Comparison of ENCODE assay signal across 10 cellular contexts in genomic region chr14:61703342-61704129, GRCh38. TPM values are rescaled to one million over a fixed set of nuclear protein-coding genes. Genes with fewer than 3 reads are reported as not detected.
DNase-seq lines count a peak whose midpoint lies in the region; ATAC-seq and TF ChIP-seq lines count a peak whose summit lies in the region.
"Had no signal": no experiment of that assay in that cellular context is flagged by ENCODE, and none has a peak within 500 bp of the region (broad histone marks: within the 10 kb centered on the region; RNA-seq: fewer than 3 reads in every experiment).

No MANE protein-coding gene starts in this region.

- no peak overlapping the region for H3K9ac ChIP-seq in SU-DHL-6 (ENCODE audit: low read length)

- peak overlapping the region; percentile 3 for H3K4me2 ChIP-seq in SU-DHL-6 (ENCODE audit: low read depth, low read length, poor library complexity, severe bottlenecking)

- peaks cover 80% of the 10 kb centered on the region for H3K4me1 Mint-ChIP-seq in CD8-positive, alpha-beta T cell (ENCODE audit: low read depth)

- H3K27ac Mint-ChIP-seq in CD8-positive, alpha-beta T cell: no peak overlapping the region

- no peak for DNase-seq in CD8-positive, alpha-beta T cell
- DNase-seq in kidney epithelial cell (ENCODE audit: low read depth) (no peak), SW 1271 (lab: John Stamatoyannopoulos, UW) (no peak)
- DNase-seq: NCI-H146; stimulated activated CD4-positive, alpha-beta T cell treated with anti-CD3 and anti-CD28 coated beads, Interleukin-12 subunit alpha, Interleukin-12 subunit beta, amount 100 ng/mL, for 4 hours had no signal

- intact Hi-C loops in CD8-positive, alpha-beta T cell (cut with DNase I, micrococcal nuclease): no loop called here

- CTCF ChIA-PET in CD8-positive, alpha-beta T cell (lab: Charles Lee): interaction anchor here (0.9 kb wide), 1 partner anchor 241 kb away, joined by 3 read pairs; no protein-coding TSS in a partner anchor

- peaks cover 53% of the 10 kb centered on the region for H3K4me1 ChIP-seq in CD8-positive, alpha-beta T cell (ENCODE audit: insufficient read depth, low read length)

- TF ChIP-seq CTCF in CD8-positive, alpha-beta T cell (IDR thresholded peaks at IDR 0.05): no peak
- TF ChIP-seq CTCF in SU-DHL-6 (IDR thresholded peaks at IDR 0.05; ENCODE audit: insufficient read depth, low read length, poor library complexity, severe bottlenecking) (no peak), kidney epithelial cell (IDR thresholded peaks at IDR 0.05; ENCODE audit: insufficient read depth, low read length, poor library complexity, severe bottlenecking) (no peak)

- H2AFZ ChIP-seq in SU-DHL-6 (ENCODE audit: low read depth, low read length, severe bottlenecking): no peak overlapping the region

- H3K36me3 ChIP-seq in CD8-positive, alpha-beta T cell (ENCODE audit: insufficient read depth, low read length): no peaks in the 10 kb centered on the region
- peaks cover 19% of the 10 kb centered on the region for H3K36me3 ChIP-seq in SU-DHL-6 (ENCODE audit: low read length)
- H3K36me3 ChIP-seq in kidney epithelial cell (ENCODE audit: control insufficient read depth, insufficient read depth, low read length): peaks cover 1% of the 10 kb centered on the region

- POLR2A ChIA-PET in CD8-positive, alpha-beta T cell (lab: Charles Lee): no interaction called here

- H3K9me3 ChIP-seq in CD8-positive, alpha-beta T cell (ENCODE audit: low read length): no peaks in the 10 kb centered on the region
- no peaks in the 10 kb centered on the region for H3K9me3 ChIP-seq in SU-DHL-6 (ENCODE audit: insufficient read depth, low read length)

- H3K79me2 ChIP-seq in SU-DHL-6 (ENCODE audit: insufficient read depth, low read length): peaks cover 87% of the 10 kb centered on the region

- H4K20me1 ChIP-seq in SU-DHL-6 (ENCODE audit: low read depth, low read length): peaks cover 69% of the 10 kb centered on the region

- peaks cover 3% of the 10 kb centered on the region for H3K9me3 Mint-ChIP-seq in CD8-positive, alpha-beta T cell

- no peak overlapping the region for H3K4me3 ChIP-seq in CD8-positive, alpha-beta T cell (ENCODE audit: low read depth, low read length)
- no peak overlapping the region for H3K4me3 ChIP-seq in SU-DHL-6 (ENCODE audit: insufficient read depth, low read length, poor library complexity, severe bottlenecking)
- peak overlapping the region; percentile 25 for H3K4me3 ChIP-seq in kidney epithelial cell (ENCODE audit: low read depth, low read length)

- H3K9me2 ChIP-seq in SU-DHL-6 (replicated peaks; ENCODE audit: insufficient read depth, low read length): no peaks in the 10 kb centered on the region

- no peaks in the 10 kb centered on the region for H3K27me3 Mint-ChIP-seq in CD8-positive, alpha-beta T cell (ENCODE audit: low read depth)

- no peak overlapping the region for H3K27ac ChIP-seq in CD8-positive, alpha-beta T cell (ENCODE audit: low read depth, low read length)
- H3K27ac ChIP-seq in SU-DHL-6 (ENCODE audit: low read depth, low read length): no peak overlapping the region

- H3F3A ChIP-seq in SU-DHL-6 (ENCODE audit: insufficient read depth): peaks cover 9% of the 10 kb centered on the region; the same call in 1 of the 2 replicates

- H3K36me3 Mint-ChIP-seq in CD8-positive, alpha-beta T cell: peaks cover 4% of the 10 kb centered on the region

- no peak for ATAC-seq in CD8-positive, alpha-beta T cell
- ATAC-seq in GM19351 (IDR thresholded peaks at IDR 0.05; ENCODE audit: unreplicated experiment) (peak; percentile 53), HG03175 (IDR thresholded peaks at IDR 0.05; ENCODE audit: unreplicated experiment) (no peak), GM19324 (IDR thresholded peaks at IDR 0.05; ENCODE audit: low FRiP score, unreplicated experiment) (no peak), HG02623 (IDR thresholded peaks at IDR 0.05; ENCODE audit: unreplicated experiment) (no peak)

- no peaks in the 10 kb centered on the region for H3K27me3 ChIP-seq in CD8-positive, alpha-beta T cell (ENCODE audit: insufficient read depth, low read length)
- no peaks in the 10 kb centered on the region for H3K27me3 ChIP-seq in SU-DHL-6 (ENCODE audit: low read length)
- no peaks in the 10 kb centered on the region for H3K27me3 ChIP-seq in kidney epithelial cell (ENCODE audit: control insufficient read depth, insufficient read depth, low read length)

- H3K4me3 Mint-ChIP-seq in CD8-positive, alpha-beta T cell: peak overlapping the region; percentile 47

RNA-seq across cellular contexts. Expression of gene HIF1A, which starts 8.2 kb away (rescaled TPM):
- total RNA-seq in CD8-positive, alpha-beta T cell: 100 to 1,000 TPM; 335 to 340 TPM
- 295 and 307 TPM in 2 replicates for total RNA-seq in kidney epithelial cell

RNA-seq across cellular contexts. Expression of gene SNAPC1, which starts 58.7 kb away (rescaled TPM):
- total RNA-seq in CD8-positive, alpha-beta T cell: 1 to 10 TPM; 6.8 to 7.4 TPM
- 10.6 and 16.1 TPM in 2 replicates for total RNA-seq in kidney epithelial cell
